10 cellular contexts compared by ENCODE assay signal in genomic region chr2:119233326-119234020, GRCh38. TPM values are rescaled to one million over a fixed set of nuclear protein-coding genes. Genes with fewer than 3 reads are reported as not detected.
A peak's percentile ranks its signal among the peaks of the same experiment; 100 is the strongest.
DNase-seq lines count a peak whose midpoint lies in the region; ATAC-seq and TF ChIP-seq lines count a peak whose summit lies in the region.
"Had no signal": no experiment of that assay in that cellular context is flagged by ENCODE, and none has a peak within 500 bp of the region (broad histone marks: within the 10 kb centered on the region; RNA-seq: fewer than 3 reads in every experiment).

No MANE protein-coding gene starts in this region.

- H3K79me1 ChIP-seq in neuronal stem cell (ENCODE audit: low read depth, low read length) = no peaks in the 10 kb centered on the region

- H2AFZ ChIP-seq in PC-3 (ENCODE audit: low read length) (no peak overlapping the region), neuronal stem cell (ENCODE audit: low read length) (no peak overlapping the region), OCI-LY7 (ENCODE audit: low read length) (no peak overlapping the region)

- BruUV-seq in PC-3 (replicated peaks; lab: Mats Ljungman, UMichigan) (no TSS peak), OCI-LY7 (replicated peaks; lab: Mats Ljungman, UMichigan) (no TSS peak)

- H3K27me3 ChIP-seq in PC-3 (ENCODE audit: low read length) (no peaks in the 10 kb centered on the region), neuronal stem cell (ENCODE audit: control insufficient read depth in 3 of 3, insufficient read depth in 3 of 3, low read depth in 1 of 3, low read length in 3 of 3) (peaks cover 0 to 41% (median 0%) of the 10 kb centered on the region in 3 experiments), BE2C (no peaks in the 10 kb centered on the region)
- H3K27me3 ChIP-seq: SJSA1 had no signal

- ATAC-seq in GM18861 (IDR thresholded peaks at IDR 0.05; ENCODE audit: unreplicated experiment) (peak; percentile 62), HG02763 (IDR thresholded peaks at IDR 0.05; ENCODE audit: unreplicated experiment) (peak; percentile 31), PC-3 (no peak)

- H3K9ac ChIP-seq in PC-3 (ENCODE audit: low read length) = no peak overlapping the region
- H3K9ac ChIP-seq in neuronal stem cell (ENCODE audit: low read depth, low read length, poor library complexity) = no peak overlapping the region

- H3K36me3 ChIP-seq in PC-3 (ENCODE audit: low read depth, low read length) = no peaks in the 10 kb centered on the region
- H3K36me3 ChIP-seq in neuronal stem cell (replicated peaks in 1 of 2; ENCODE audit: control insufficient read depth in 2 of 2, insufficient read depth in 2 of 2, low read length in 2 of 2) = no peaks in the 10 kb centered on the region
- no peaks in the 10 kb centered on the region for H3K36me3 ChIP-seq in OCI-LY7 (ENCODE audit: insufficient read depth, low read length)
- no peaks in the 10 kb centered on the region for H3K36me3 ChIP-seq in BE2C

- H3K4me1 ChIP-seq in PC-3 (ENCODE audit: insufficient read depth, low read length) = peaks cover 30% of the 10 kb centered on the region
- H3K4me1 ChIP-seq in neuronal stem cell (ENCODE audit: control insufficient read depth in 2 of 2, insufficient read depth in 1 of 2, low read depth in 1 of 2, low read length in 2 of 2) = peaks cover 0 to 21% of the 10 kb centered on the region in 2 donors
- no peaks in the 10 kb centered on the region for H3K4me1 ChIP-seq in OCI-LY7 (ENCODE audit: insufficient read depth, low read length, poor library complexity, severe bottlenecking)
- H3K4me1 ChIP-seq in BE2C = no peaks in the 10 kb centered on the region

- intact Hi-C loops in PC-3 (cut with micrococcal nuclease) (no loop called here), OCI-LY7 (cut with micrococcal nuclease; ENCODE audit: unreplicated experiment) (loop anchor here (2.0 to 5.0 kb wide), 2 partner anchors 34 to 77 kb away; no protein-coding TSS in a partner anchor)

- H3K18ac ChIP-seq in neuronal stem cell (ENCODE audit: low read length) = peak overlapping the region; percentile 18

- H3K4me2 ChIP-seq in PC-3 (ENCODE audit: low read length) (no peak overlapping the region), neuronal stem cell (ENCODE audit: insufficient read depth, low read length, poor library complexity, severe bottlenecking) (no peak overlapping the region), OCI-LY7 (ENCODE audit: low read length) (no peak overlapping the region)

- DNase-seq in PC-3 (peak; percentile 45), neuronal stem cell (ENCODE audit: low spot score) (no peak), OCI-LY7 (ENCODE audit: low spot score) (no peak), DMS114 treated with DMSO at 0.1 percent for 48 hours (lab: John Stamatoyannopoulos, UW; ENCODE audit: unreplicated experiment) (no peak), NCI-H2171 treated with DMSO at 0.1 percent for 48 hours (lab: John Stamatoyannopoulos, UW) (no peak), BE2C (no peak)
- DNase-seq: Karpas-422 had no signal

- no CpG with 5 or more reads among the region's 7 CpGs for WGBS in neuronal stem cell (ENCODE audit: extremely low coverage in 2 of 2, insufficient read length in 2 of 2, insufficient replicate concordance in 1 of 2), 2 donors

- H2BK12ac ChIP-seq in neuronal stem cell (ENCODE audit: low read length) = no peak overlapping the region

- H3K9me2 ChIP-seq in PC-3 (replicated peaks; ENCODE audit: low read length) (no peaks in the 10 kb centered on the region), OCI-LY7 (ENCODE audit: insufficient read depth, low read length) (no peaks in the 10 kb centered on the region)

- no peak overlapping the region for H2BK120ac ChIP-seq in neuronal stem cell (ENCODE audit: low read depth, low read length)

- H3K4ac ChIP-seq in neuronal stem cell (ENCODE audit: low read length) = no peak overlapping the region

- H2BK15ac ChIP-seq in neuronal stem cell (ENCODE audit: low read length) = no peak overlapping the region

- H3K4me3 ChIP-seq in PC-3 (ENCODE audit: low read length) = no peak overlapping the region
- H3K4me3 ChIP-seq in neuronal stem cell (ENCODE audit: low read length in 2 of 2) = no peak overlapping the region
- H3K4me3 ChIP-seq in OCI-LY7 (ENCODE audit: low read depth, low read length, poor library complexity, severe bottlenecking) = no peak overlapping the region
- H3K4me3 ChIP-seq in BE2C (ENCODE audit: low read depth, low read length) = no peak overlapping the region
- H3K4me3 ChIP-seq: SJSA1 had no signal

- H3K79me2 ChIP-seq in PC-3 (ENCODE audit: low read length) = no peaks in the 10 kb centered on the region
- H3K79me2 ChIP-seq in OCI-LY7 (ENCODE audit: insufficient read depth, low read depth, low read length) = no peaks in the 10 kb centered on the region

- CTCF ChIA-PET in PC-3 (lab: Charles Lee) = no interaction called here
- CTCF ChIA-PET in OCI-LY7 (lab: Charles Lee; ENCODE audit: unreplicated experiment) = no interaction called here

- H2AK5ac ChIP-seq in neuronal stem cell (ENCODE audit: low read depth, low read length) = no peak overlapping the region

- H3K14ac ChIP-seq in neuronal stem cell (ENCODE audit: low read length) = no peak overlapping the region

- H3K27ac ChIP-seq in PC-3 (ENCODE audit: low read length) (no peak overlapping the region), neuronal stem cell (replicated peaks; ENCODE audit: low read length) (no peak overlapping the region), OCI-LY7 (ENCODE audit: low read depth, low read length, poor library complexity, severe bottlenecking) (no peak overlapping the region)
- H3K27ac ChIP-seq: SJSA1 had no signal

- H3F3A ChIP-seq in PC-3 (ENCODE audit: low read length, unreplicated experiment) = no peaks in the 10 kb centered on the region

- no peak overlapping the region for H4K8ac ChIP-seq in neuronal stem cell (ENCODE audit: low read depth, low read length)

- no peak overlapping the region for H4K91ac ChIP-seq in neuronal stem cell (ENCODE audit: low read depth, low read length, poor library complexity)

- no peak overlapping the region for H2BK5ac ChIP-seq in neuronal stem cell (ENCODE audit: low read length)

- no peak overlapping the region for H3K23ac ChIP-seq in neuronal stem cell (ENCODE audit: low read depth, low read length, poor library complexity)

- TF ChIP-seq CTCF in PC-3 (conservative IDR thresholded peaks at IDR 0.05; ENCODE audit: low read depth, low read length) (no peak), OCI-LY7 (conservative IDR thresholded peaks at IDR 0.05; ENCODE audit: low read length) (no peak), BE2C (IDR thresholded peaks at IDR 0.05; ENCODE audit: low read depth, low read length) (no peak)

- POLR2A ChIA-PET in PC-3 (lab: Charles Lee; ENCODE audit: unreplicated experiment) = interaction anchor here (0.5 to 0.6 kb wide), 2 partner anchors 77 to 133 kb away, joined by 4 read pairs; partner anchors contain the start of genes C2orf76 and DBI
- POLR2A ChIA-PET in OCI-LY7 (lab: Charles Lee) = no interaction called here

- H3K9me3 ChIP-seq in PC-3 (ENCODE audit: low read length) = no peaks in the 10 kb centered on the region
- H3K9me3 ChIP-seq in neuronal stem cell (replicated peaks in 1 of 2; ENCODE audit: control insufficient read depth in 2 of 2, insufficient read depth in 1 of 2, low read depth in 1 of 2, low read length in 2 of 2) = no peaks in the 10 kb centered on the region
- no peaks in the 10 kb centered on the region for H3K9me3 ChIP-seq in OCI-LY7 (ENCODE audit: low read length)
- H3K9me3 ChIP-seq in BE2C = no peaks in the 10 kb centered on the region
- H3K9me3 ChIP-seq: SJSA1 had no signal

- H4K20me1 ChIP-seq in PC-3 (ENCODE audit: low read length) (no peaks in the 10 kb centered on the region), OCI-LY7 (ENCODE audit: insufficient read depth, low read length) (no peaks in the 10 kb centered on the region)

RNA-seq across cellular contexts. Expression of gene STEAP3, which starts 9.8 kb away (rescaled TPM):
- total RNA-seq in PC-3 (2014; rRNA removed) (24.6 and 27.3 TPM in 2 replicates), OCI-LY7 (2022) (not detected in 2 replicates)
- polyA plus RNA-seq in neuronal stem cell (2013, experiment 1 of 2) = 0.47 TPM
- 0.54 TPM for polyA plus RNA-seq in neuronal stem cell (2013, experiment 2 of 2)
- not detected in 2 replicates for total RNA-seq in OCI-LY7 (2014; rRNA removed; shearing (Covaris generic))
- 8.5 TPM for polyA plus RNA-seq in BE2C (2012; ENCODE audit: insufficient read depth, insufficient read length, low read depth)

Comparison
In these comparisons a context has a peak if more than half of its experiments do, and no peak if none do; other contexts are left out.
1. RNA of gene STEAP3, which starts 9.8 kb away (total RNA-seq): 24.6 to 27.3 TPM in PC-3; not detected in OCI-LY7; every median in the first group is over 10 times any median in the second.